ENCODE assay signal across 33 cellular contexts in the genomic region with DNA sequence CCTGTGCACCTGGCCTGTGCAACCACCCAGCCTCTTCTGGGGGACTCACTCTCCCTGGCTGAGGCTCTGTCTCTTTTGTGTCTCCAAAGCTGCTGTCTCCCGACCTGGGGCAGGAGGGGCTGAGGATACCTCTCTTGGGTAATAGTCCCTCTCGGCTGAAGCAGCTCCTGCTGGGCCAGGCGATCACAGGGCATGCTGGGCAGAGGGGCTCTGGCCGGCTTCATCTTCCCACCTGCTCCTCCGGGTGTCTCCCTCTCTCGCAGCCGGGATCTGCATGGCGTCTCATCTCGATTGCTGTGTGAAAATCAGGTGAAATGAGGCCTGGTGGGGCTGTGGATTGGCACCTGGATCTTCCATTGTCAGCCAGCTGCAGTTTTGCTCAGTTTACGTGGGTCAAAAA.
"Had no signal": no experiment of that assay in that cellular context is flagged by ENCODE, and none has a peak within 500 bp of the region (broad histone marks: within the 10 kb centered on the region; RNA-seq: fewer than 3 reads in every experiment).

No MANE protein-coding gene starts in this region.

- H3K4me1 ChIP-seq: Peyer's patch had no signal

- DNase-seq: activated CD4-positive, alpha-beta memory T cell treated with anti-CD3 and anti-CD28 coated beads, Interleukin-2, amount 10 ng/mL, durations not matched to agents 7 days and 5 days; activated CD4-positive, alpha-beta T cell treated with anti-CD3 and anti-CD28 coated beads for 1 hour; activated CD4-positive, alpha-beta T cell treated with anti-CD3 and anti-CD28 coated beads for 48 hours; activated CD4-positive, CD25-positive, alpha-beta regulatory T cell; activated gamma-delta T cell; activated naive CD4-positive, alpha-beta T cell treated with Interleukin-2 at 50 U/mL for 16 hours; activated naive CD8-positive, alpha-beta T cell treated with anti-CD3 and anti-CD28 coated beads, Interleukin-2, amount 10 ng/mL, durations not matched to agents 7 days and 5 days; activated T-cell treated with anti-CD3 and anti-CD28 coated beads, Interleukin-2, amount 50 U/mL, for 1 hour; activated T-cell treated with anti-CD3 and anti-CD28 coated beads, Interleukin-2, amount 50 U/mL, for 72 hours; amygdala; Karpas-422; KBM-7; NCI-H1105; NCI-H1417 treated with DMSO at 0.1 percent for 48 hours; NCI-H187 treated with DMSO at 0.1 percent for 48 hours; NCI-H2081 treated with DMSO at 0.1 percent for 48 hours; NCI-H345; NCI-H510A; NCI-H526; NCI-H748 treated with DMSO at 0.1 percent for 48 hours; NK-92 treated with Interleukin-12 subunit alpha and Interleukin-12 subunit beta, amount 100 ng/mL, for 24 hours; PC-3; Peyer's patch; RPMI8226; SIG-M5; T-cell; T-helper 17 cell had no signal

- H3K9me3 Mint-ChIP-seq: activated CD4-positive, alpha-beta memory T cell treated with anti-CD3 and anti-CD28 coated beads, Interleukin-2, amount 10 ng/mL, durations not matched to agents 7 days and 5 days; activated naive CD4-positive, alpha-beta T cell treated with anti-CD3 and anti-CD28 coated beads, Interleukin-2, amount 50 U/mL, for 24 hours; activated naive CD8-positive, alpha-beta T cell treated with anti-CD3 and anti-CD28 coated beads, Interleukin-2, amount 10 ng/mL, durations not matched to agents 7 days and 5 days; activated T-cell treated with anti-CD3 and anti-CD28 coated beads, Interleukin-2, amount 50 U/mL, for 72 hours; activated T-helper 2 cell treated with anti-CD3 and anti-CD28 coated beads, Interferon-gamma antibody, Interleukin-2, Interleukin-4, amounts not matched to agents 10 μg/mL and 5 μg/mL and 100 μg/mL, durations not matched to agents 14 hours and 24 hours and 36 hours; T-cell had no signal

- H3K27me3 ChIP-seq: ascending aorta, cardiac muscle cell, Peyer's patch had no signal

- H3K27me3 Mint-ChIP-seq: activated CD4-positive, alpha-beta memory T cell treated with anti-CD3 and anti-CD28 coated beads, Interleukin-2, amount 10 ng/mL, durations not matched to agents 7 days and 5 days; activated naive CD4-positive, alpha-beta T cell treated with anti-CD3 and anti-CD28 coated beads, Interleukin-2, amount 50 U/mL, for 24 hours; activated naive CD8-positive, alpha-beta T cell treated with anti-CD3 and anti-CD28 coated beads, Interleukin-2, amount 10 ng/mL, durations not matched to agents 7 days and 5 days; T-cell; T-helper 17 cell had no signal

- ATAC-seq: activated T-cell treated with anti-CD3 and anti-CD28 coated beads, Interleukin-2, amount 50 U/mL, for 72 hours; PC-3; SK-N-SH treated with all-trans-retinoic acid at 6 μM for 48 hours; T-cell; T-helper 17 cell had no signal

- H3K4me3 ChIP-seq: ascending aorta, cardiac muscle cell, Peyer's patch had no signal

- H3K4me3 Mint-ChIP-seq: activated CD4-positive, alpha-beta memory T cell treated with anti-CD3 and anti-CD28 coated beads, Interleukin-2, amount 10 ng/mL, durations not matched to agents 7 days and 5 days; activated naive CD4-positive, alpha-beta T cell treated with anti-CD3 and anti-CD28 coated beads, Interleukin-2, amount 50 U/mL, for 24 hours; activated naive CD8-positive, alpha-beta T cell treated with anti-CD3 and anti-CD28 coated beads, Interleukin-2, amount 10 ng/mL, durations not matched to agents 7 days and 5 days; activated T-cell treated with anti-CD3 and anti-CD28 coated beads, Interleukin-2, amount 50 U/mL, for 72 hours; T-cell; T-helper 17 cell had no signal

- H3K9me3 ChIP-seq: ascending aorta, Peyer's patch had no signal

- H3K27ac Mint-ChIP-seq: activated CD4-positive, alpha-beta memory T cell treated with anti-CD3 and anti-CD28 coated beads, Interleukin-2, amount 10 ng/mL, durations not matched to agents 7 days and 5 days; activated naive CD4-positive, alpha-beta T cell treated with anti-CD3 and anti-CD28 coated beads, Interleukin-2, amount 50 U/mL, for 24 hours; activated naive CD8-positive, alpha-beta T cell treated with anti-CD3 and anti-CD28 coated beads, Interleukin-2, amount 10 ng/mL, durations not matched to agents 7 days and 5 days; activated T-cell treated with anti-CD3 and anti-CD28 coated beads, Interleukin-2, amount 50 U/mL, for 72 hours; activated T-helper 2 cell treated with anti-CD3 and anti-CD28 coated beads, Interferon-gamma antibody, Interleukin-2, Interleukin-4, amounts not matched to agents 10 μg/mL and 5 μg/mL and 100 μg/mL, durations not matched to agents 14 hours and 24 hours and 36 hours; T-cell; T-helper 17 cell had no signal

- H3K36me3 Mint-ChIP-seq: activated naive CD8-positive, alpha-beta T cell treated with anti-CD3 and anti-CD28 coated beads, Interleukin-2, amount 10 ng/mL, durations not matched to agents 7 days and 5 days had no signal

- H3K4me1 Mint-ChIP-seq: activated naive CD4-positive, alpha-beta T cell treated with anti-CD3 and anti-CD28 coated beads, Interleukin-2, amount 50 U/mL, for 24 hours; activated naive CD8-positive, alpha-beta T cell treated with anti-CD3 and anti-CD28 coated beads, Interleukin-2, amount 10 ng/mL, durations not matched to agents 7 days and 5 days; T-cell; T-helper 17 cell had no signal

- H3K27ac ChIP-seq: ascending aorta, cardiac muscle cell, Peyer's patch, VCaP had no signal
